Comparison of ENCODE assay signal across 8 cellular contexts in genomic region chr12:73632661-73633060, GRCh38.
"Had no signal": no experiment of that assay in that cellular context is flagged by ENCODE, and none has a peak within 500 bp of the region (broad histone marks: within the 10 kb centered on the region; RNA-seq: fewer than 3 reads in every experiment).

No MANE protein-coding gene starts in this region.

- H3K27ac ChIP-seq: HL-60 had no signal

- H3K9me3 ChIP-seq: HAP-1 had no signal

- H2AFZ ChIP-seq: GM23338 had no signal

- H3K36me3 ChIP-seq: HAP-1 had no signal

- H3K27me3 Mint-ChIP-seq: IgD-negative memory B cell had no signal

- DNase-seq: H7, HFFc6 had no signal

- H3K4me3 ChIP-seq: GM23338, HAP-1 had no signal

- H3K27ac Mint-ChIP-seq: GM23338, HFFc6, IgD-negative memory B cell had no signal

- H3K4me2 ChIP-seq: GM23338 had no signal

- FAIRE-seq: HepG2 had no signal

- H3K36me3 Mint-ChIP-seq: IgD-negative memory B cell had no signal

- H3K4me3 Mint-ChIP-seq: GM23338, HFFc6, IgD-negative memory B cell had no signal

- H3K9me3 Mint-ChIP-seq: GM23338 had no signal

- ATAC-seq: GM23338, HCT116, HepG2 had no signal
